In genomic region chr17:7280519-7281073, GRCh38 we compare ENCODE assay signal across 1 cellular context.
A peak's percentile ranks its signal among the peaks of the same experiment; 100 is the strongest.
TF ChIP-seq lines count a peak whose summit lies in the region.

No MANE protein-coding gene starts in this region.

TF ChIP-seq in HepG2, 621 proteins besides CTCF, POLR2A, EP300 and RAD21 (continued from another document and continues in another):
- peak; percentile 11; the same call in 1 of the 2 replicates for TF ChIP-seq ZNF318 (CRISPR knock-in tag; IDR thresholded peaks at IDR 0.05)
- TF ChIP-seq KDM4B (CRISPR knock-in tag; IDR thresholded peaks at IDR 0.05), result 0 out of 2 replicates have a peak, but pooled peaks have one; percentile 52
- peak; percentile 73; the same call in 1 of the 2 replicates for TF ChIP-seq MYPOP (CRISPR knock-in tag; IDR thresholded peaks at IDR 0.05)
- peak; percentile 24 for TF ChIP-seq POGZ (CRISPR knock-in tag; IDR thresholded peaks at IDR 0.05)
- TF ChIP-seq ZNF605 (CRISPR knock-in tag; IDR thresholded peaks at IDR 0.05), result peak; percentile 47
- 0 out of 2 replicates have a peak, but pooled peaks have one; percentile 9 for TF ChIP-seq RCOR2 (CRISPR knock-in tag; IDR thresholded peaks at IDR 0.05)
- peak; percentile 48; the same call in 1 of the 2 replicates for TF ChIP-seq ZNF205 (CRISPR knock-in tag; IDR thresholded peaks at IDR 0.05)
- TF ChIP-seq MAZ (IDR thresholded peaks at IDR 0.05; ENCODE audit: borderline replicate concordance, low read depth, low read length), result no peak
- TF ChIP-seq MAZ (CRISPR knock-in tag; IDR thresholded peaks at IDR 0.05; ENCODE audit: low read depth), result peak; percentile 26
- no peak for TF ChIP-seq ZNF124 (CRISPR knock-in tag; IDR thresholded peaks at IDR 0.05)
- TF ChIP-seq ELF3 (CRISPR knock-in tag; IDR thresholded peaks at IDR 0.05), result no peak
- TF ChIP-seq PLRG1 (conservative IDR thresholded peaks at IDR 0.05), result no peak
- no peak for TF ChIP-seq SATB2 (CRISPR knock-in tag; IDR thresholded peaks at IDR 0.05)
- TF ChIP-seq SP4 (CRISPR knock-in tag; IDR thresholded peaks at IDR 0.05), result peak; percentile 70; the same call in 1 of the 2 replicates
- TF ChIP-seq HES4 (CRISPR knock-in tag; IDR thresholded peaks at IDR 0.05; ENCODE audit: borderline replicate concordance), result 0 out of 2 replicates have a peak, but pooled peaks have one; percentile 49
- TF ChIP-seq MIER3 (CRISPR knock-in tag; IDR thresholded peaks at IDR 0.05; ENCODE audit: borderline replicate concordance), result no peak
- peak; percentile 42; the same call in 1 of the 2 replicates for TF ChIP-seq TSC22D2 (CRISPR knock-in tag; IDR thresholded peaks at IDR 0.05; ENCODE audit: borderline replicate concordance)
- TF ChIP-seq SMAD9 (CRISPR knock-in tag; IDR thresholded peaks at IDR 0.05), result 0 out of 2 replicates have a peak, but pooled peaks have one; percentile 45
- TF ChIP-seq NCOA2 (CRISPR knock-in tag; IDR thresholded peaks at IDR 0.05), result peak; percentile 37; the same call in 1 of the 2 replicates
- TF ChIP-seq ZNF232 (CRISPR knock-in tag; IDR thresholded peaks at IDR 0.05; ENCODE audit: borderline replicate concordance), result no peak
- peak; percentile 79; the same call in 1 of the 2 replicates for TF ChIP-seq ZNF280B (CRISPR knock-in tag; IDR thresholded peaks at IDR 0.05; ENCODE audit: borderline replicate concordance)
- peak; percentile 39; the same call in 1 of the 2 replicates for TF ChIP-seq ZNF580 (CRISPR knock-in tag; IDR thresholded peaks at IDR 0.05; ENCODE audit: borderline replicate concordance, low read depth)
- no peak for TF ChIP-seq NPAS2 (CRISPR knock-in tag; IDR thresholded peaks at IDR 0.05; ENCODE audit: borderline replicate concordance)
- no peak for TF ChIP-seq CEBPB (IDR thresholded peaks at IDR 0.05; ENCODE audit: borderline replicate concordance, low read depth, low read length)
- TF ChIP-seq ZNF33B (CRISPR knock-in tag; IDR thresholded peaks at IDR 0.05), result peak; percentile 90
- peak; percentile 35; the same call in 1 of the 2 replicates for TF ChIP-seq ZFP41 (CRISPR knock-in tag; IDR thresholded peaks at IDR 0.05; ENCODE audit: borderline replicate concordance)
- no peak for TF ChIP-seq NR3C1 (CRISPR knock-in tag; IDR thresholded peaks at IDR 0.05)
- TF ChIP-seq IKZF4 (CRISPR knock-in tag; IDR thresholded peaks at IDR 0.05; ENCODE audit: borderline replicate concordance, low read depth, not compliant biosample characterization), result peak; percentile 68
- TF ChIP-seq ARNT2 (CRISPR knock-in tag; IDR thresholded peaks at IDR 0.05; ENCODE audit: low read depth), result peak; percentile 81
- peak; percentile 65; the same call in 1 of the 2 replicates for TF ChIP-seq SIN3A (IDR thresholded peaks at IDR 0.05; ENCODE audit: borderline replicate concordance, low read depth, low read length)
- no peak for TF ChIP-seq AHDC1 (CRISPR knock-in tag; IDR thresholded peaks at IDR 0.05; ENCODE audit: borderline replicate concordance)
- no peak for TF ChIP-seq HNF4G (IDR thresholded peaks at IDR 0.05; ENCODE audit: borderline replicate concordance, low read depth, low read length)
- TF ChIP-seq HNF4G (CRISPR knock-in tag; IDR thresholded peaks at IDR 0.05; ENCODE audit: borderline replicate concordance, low read depth), result no peak
- TF ChIP-seq TARDBP (CRISPR knock-in tag; IDR thresholded peaks at IDR 0.05), result 0 out of 2 replicates have a peak, but pooled peaks have one; percentile 59
- peak; percentile 80 for TF ChIP-seq ATF7-NPFF (CRISPR knock-in tag; IDR thresholded peaks at IDR 0.05; ENCODE audit: low read depth)
- TF ChIP-seq MYNN (CRISPR knock-in tag; IDR thresholded peaks at IDR 0.05; ENCODE audit: low read depth), result no peak
- peak; percentile 57; the same call in 1 of the 2 replicates for TF ChIP-seq HDAC2 (CRISPR knock-in tag; IDR thresholded peaks at IDR 0.05)
- TF ChIP-seq ZNF614 (CRISPR knock-in tag; IDR thresholded peaks at IDR 0.05; ENCODE audit: borderline replicate concordance), result peak; percentile 73; the same call in 1 of the 2 replicates
- TF ChIP-seq TBL1XR1 (IDR thresholded peaks at IDR 0.05; ENCODE audit: borderline replicate concordance, low read length, partially characterized antibody), result no peak
- peak; percentile 57; the same call in 1 of the 2 replicates for TF ChIP-seq ARID4A (CRISPR knock-in tag; IDR thresholded peaks at IDR 0.05; ENCODE audit: borderline replicate concordance)
- TF ChIP-seq MEIS1 (CRISPR knock-in tag; IDR thresholded peaks at IDR 0.05; ENCODE audit: borderline replicate concordance), result 0 out of 2 replicates have a peak, but pooled peaks have one; percentile 27
